18 cellular contexts compared by ENCODE assay signal in the genomic region with DNA sequence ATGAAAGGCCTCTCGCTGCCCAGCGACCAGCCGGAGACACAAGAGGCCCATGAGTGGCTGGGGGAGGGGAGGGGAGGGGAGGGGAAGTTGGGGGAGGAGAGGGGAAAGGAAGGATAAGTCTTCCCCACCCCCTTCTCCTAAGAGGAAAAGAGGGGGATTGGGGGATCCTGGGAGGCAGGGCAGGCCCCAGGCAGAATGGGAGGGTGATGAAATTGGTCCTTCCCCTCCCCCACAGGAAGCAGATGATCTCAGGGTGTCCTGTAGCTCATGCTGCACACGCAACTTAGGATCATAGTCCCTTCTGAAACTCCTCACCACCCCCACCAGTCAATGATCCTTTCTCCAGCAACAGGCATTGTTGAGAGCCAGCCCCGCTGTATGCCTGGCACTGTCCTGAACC. TPM values are rescaled to one million over a fixed set of nuclear protein-coding genes. Genes with fewer than 3 reads are reported as not detected.
"Had no signal": no experiment of that assay in that cellular context is flagged by ENCODE, and none has a peak within 500 bp of the region (broad histone marks: within the 10 kb centered on the region; RNA-seq: fewer than 3 reads in every experiment).

No MANE protein-coding gene starts in this region.

- H3K27ac Mint-ChIP-seq: activated naive CD8-positive, alpha-beta T cell treated with anti-CD3 and anti-CD28 coated beads, Interleukin-2, amount 10 ng/mL, durations not matched to agents 7 days and 5 days; memory B cell; natural killer cell treated with Interleukin-12 subunit alpha and Interleukin-12 subunit beta and Interleukin-15 and Interleukin-18, amount 100 ng/mL, for 72 hours; T-helper 1 cell treated with Interleukin-12 subunit alpha and Interleukin-12 subunit beta and Interleukin-4 antibody, amounts not matched to agents 30 μg/mL and 1 μg/mL, for 36 hours had no signal

- H3K36me3 Mint-ChIP-seq: activated naive CD8-positive, alpha-beta T cell treated with anti-CD3 and anti-CD28 coated beads, Interleukin-2, amount 10 ng/mL, durations not matched to agents 7 days and 5 days; memory B cell; natural killer cell treated with Interleukin-12 subunit alpha and Interleukin-12 subunit beta and Interleukin-15 and Interleukin-18, amount 100 ng/mL, for 72 hours had no signal

- H3K9me3 ChIP-seq: esophagus squamous epithelium, left ventricle myocardium inferior, stomach, thoracic aorta had no signal

- H3K9me3 Mint-ChIP-seq: activated naive CD8-positive, alpha-beta T cell treated with anti-CD3 and anti-CD28 coated beads, Interleukin-2, amount 10 ng/mL, durations not matched to agents 7 days and 5 days; natural killer cell treated with Interleukin-12 subunit alpha and Interleukin-12 subunit beta and Interleukin-15 and Interleukin-18, amount 100 ng/mL, for 72 hours; T-helper 1 cell treated with Interleukin-12 subunit alpha and Interleukin-12 subunit beta and Interleukin-4 antibody, amounts not matched to agents 30 μg/mL and 1 μg/mL, for 36 hours had no signal

- DNase-seq: activated CD4-positive, alpha-beta T cell treated with anti-CD3 and anti-CD28 coated beads, Interleukin-2, amount 50 U/mL, for 48 hours; activated gamma-delta T cell; activated naive CD8-positive, alpha-beta T cell treated with anti-CD3 and anti-CD28 coated beads, Interleukin-2, amount 10 ng/mL, durations not matched to agents 7 days and 5 days; activated T-cell treated with anti-CD3 and anti-CD28 coated beads, Interleukin-2, amount 50 U/mL, for 48 hours; anterior cingulate cortex; esophagus squamous epithelium; foreskin fibroblast; left ventricle myocardium inferior; retina; stimulated activated CD4-positive, alpha-beta T cell treated with anti-CD3 and anti-CD28 coated beads, Interleukin-4, amount 100 ng/mL, for 1 hour; stimulated activated CD8-positive, alpha-beta memory T cell treated with anti-CD3 and anti-CD28 coated beads, Interleukin-4, amount 100 ng/mL, for 48 hours; stomach had no signal

- H3K36me3 ChIP-seq: esophagus squamous epithelium, left ventricle myocardium inferior, stomach, thoracic aorta had no signal

- H3K4me3 Mint-ChIP-seq: activated naive CD8-positive, alpha-beta T cell treated with anti-CD3 and anti-CD28 coated beads, Interleukin-2, amount 10 ng/mL, durations not matched to agents 7 days and 5 days; memory B cell; natural killer cell treated with Interleukin-12 subunit alpha and Interleukin-12 subunit beta and Interleukin-15 and Interleukin-18, amount 100 ng/mL, for 72 hours; T-helper 1 cell treated with Interleukin-12 subunit alpha and Interleukin-12 subunit beta and Interleukin-4 antibody, amounts not matched to agents 30 μg/mL and 1 μg/mL, for 36 hours had no signal

- H3K4me1 ChIP-seq: left ventricle myocardium inferior, stomach had no signal

- H3K4me1 Mint-ChIP-seq: memory B cell had no signal

- H3K4me3 ChIP-seq: esophagus squamous epithelium, left ventricle myocardium inferior, stomach, thoracic aorta had no signal

- ATAC-seq: natural killer cell treated with Interleukin-12 subunit alpha and Interleukin-12 subunit beta and Interleukin-15 and Interleukin-18, amount 100 ng/mL, for 72 hours had no signal

- H3K27ac ChIP-seq: esophagus squamous epithelium, left ventricle myocardium inferior, stomach, thoracic aorta had no signal

RNA-seq across cellular contexts. Expression of a gene that starts 45.8 kb away (rescaled TPM):
- total RNA-seq: activated naive CD8-positive, alpha-beta T cell treated with anti-CD3 and anti-CD28 coated beads, Interleukin-2, amount 10 ng/mL, durations not matched to agents 7 days and 5 days; esophagus squamous epithelium; left ventricle myocardium inferior; natural killer cell treated with Interleukin-12 subunit alpha and Interleukin-12 subunit beta and Interleukin-15 and Interleukin-18, amount 100 ng/mL, for 72 hours; stomach; thoracic aorta had no signal
- polyA plus RNA-seq: keratinocyte, stomach, urinary bladder had no signal
